ENCODE assay signal across 14 cellular contexts in genomic region chr12:123398918-123399617, GRCh38. TPM values are rescaled to one million over a fixed set of nuclear protein-coding genes. Genes with fewer than 3 reads are reported as not detected.
A peak's percentile ranks its signal among the peaks of the same experiment; 100 is the strongest.
DNase-seq lines count a peak whose midpoint lies in the region; ATAC-seq and TF ChIP-seq lines count a peak whose summit lies in the region.
"Had no signal": no experiment of that assay in that cellular context is flagged by ENCODE, and none has a peak within 500 bp of the region (broad histone marks: within the 10 kb centered on the region; RNA-seq: fewer than 3 reads in every experiment).

No MANE protein-coding gene starts in this region.

- in situ Hi-C loops in GM23248 (cut with MboI), result no loop called here

- peak overlapping the region; percentile 71 for H3K4me2 ChIP-seq in GM23248 (ENCODE audit: unreplicated experiment)

- H3K9me3 ChIP-seq in GM23248 (ENCODE audit: low read depth), result no peaks in the 10 kb centered on the region
- H3K9me3 ChIP-seq in CD8-positive, alpha-beta T cell (ENCODE audit: low read length), result no peaks in the 10 kb centered on the region
- H3K9me3 ChIP-seq: SJCRH30 had no signal

- DNase-seq in GM23248 (peak; percentile 60), caudate nucleus (lab: John Stamatoyannopoulos, UW) (peak in 18 of 61 donors; percentile 3 to 58 (median 21)), left lobe of liver (ENCODE audit: low spot score) (no peak), superior temporal gyrus (ENCODE audit: extremely low spot score) (peak; percentile 24), NCI-H526 treated with DMSO at 0.1 percent for 48 hours (lab: John Stamatoyannopoulos, UW) (no peak), NCI-H226 (no peak), NCI-H2029 treated with DMSO at 0.1 percent for 48 hours (lab: John Stamatoyannopoulos, UW) (no peak)
- DNase-seq in CD8-positive, alpha-beta T cell, result no peak
- DNase-seq: activated effector memory CD4-positive, alpha-beta T cell treated with anti-CD3 and anti-CD28 coated beads, Interleukin-2, amount 50 U/mL, for 16 hours; COR-L47; NCI-H526; SJCRH30; stimulated activated naive CD4-positive, alpha-beta T cell treated with Interleukin-2 at 50 U/mL for 16 hours had no signal

- 0 out of 2 replicates have a peak overlapping the region, but pooled peaks have one; percentile 6 for H2AFZ ChIP-seq in GM23248

- H3K4me3 Mint-ChIP-seq in CD8-positive, alpha-beta T cell, result no peak overlapping the region
- H3K4me3 Mint-ChIP-seq: WTC11 had no signal

- H3K9me3 Mint-ChIP-seq in CD8-positive, alpha-beta T cell, result no peaks in the 10 kb centered on the region
- H3K9me3 Mint-ChIP-seq: WTC11 had no signal

- H3K4me1 Mint-ChIP-seq in CD8-positive, alpha-beta T cell (ENCODE audit: low read depth), result peaks cover 6% of the 10 kb centered on the region

- no peaks in the 10 kb centered on the region for H3K27me3 Mint-ChIP-seq in CD8-positive, alpha-beta T cell (ENCODE audit: low read depth)

- peaks cover 29% of the 10 kb centered on the region for H3K4me1 ChIP-seq in GM23248 (ENCODE audit: insufficient read depth)
- no peaks in the 10 kb centered on the region for H3K4me1 ChIP-seq in CD8-positive, alpha-beta T cell (ENCODE audit: insufficient read depth, low read length)
- H3K4me1 ChIP-seq: SJCRH30 had no signal

- H3K27ac ChIP-seq in GM23248, result peak overlapping the region; percentile 85
- peak overlapping the region; percentile 72 for H3K27ac ChIP-seq in caudate nucleus (ENCODE audit: low read depth, low read length)
- no peak overlapping the region for H3K27ac ChIP-seq in CD8-positive, alpha-beta T cell (ENCODE audit: low read depth, low read length)
- H3K27ac ChIP-seq: SJCRH30 had no signal

- intact Hi-C loops in CD8-positive, alpha-beta T cell (cut with DNase I, micrococcal nuclease), result no loop called here

- H3K9me2 ChIP-seq in GM23248 (ENCODE audit: insufficient read depth), result no peaks in the 10 kb centered on the region

- H3F3A ChIP-seq in GM23248 (ENCODE audit: insufficient read depth), result peaks cover 50% of the 10 kb centered on the region

- peak overlapping the region; percentile 64 for H3K9ac ChIP-seq in GM23248

- no peaks in the 10 kb centered on the region for H3K27me3 ChIP-seq in GM23248 (replicated peaks; ENCODE audit: insufficient read depth)
- H3K27me3 ChIP-seq in CD8-positive, alpha-beta T cell (ENCODE audit: insufficient read depth, low read length), result no peaks in the 10 kb centered on the region
- H3K27me3 ChIP-seq: SJCRH30 had no signal

- H3K27ac Mint-ChIP-seq in CD8-positive, alpha-beta T cell, result no peak overlapping the region
- H3K27ac Mint-ChIP-seq: WTC11 had no signal

- CTCF ChIA-PET in CD8-positive, alpha-beta T cell (lab: Charles Lee), result no interaction called here

- 32 to 36% methylated on average over 13 to 14 of the region's 14 CpGs for WGBS in GM23248 (ENCODE audit: low coverage in 1 of 2, low lambda C conversion rate in 2 of 2, missing lambda C conversion rate in 2 of 2), 2 experiments

- peak; percentile 39 for ATAC-seq in left lobe of liver
- ATAC-seq in CD8-positive, alpha-beta T cell, result no peak
- ATAC-seq: WTC11 had no signal

- H3K4me3 ChIP-seq in GM23248, result 0 out of 2 replicates have a peak overlapping the region, but pooled peaks have one; percentile 0
- H3K4me3 ChIP-seq in CD8-positive, alpha-beta T cell (ENCODE audit: low read depth, low read length), result no peak overlapping the region
- H3K4me3 ChIP-seq: SJCRH30 had no signal

- H3K79me2 ChIP-seq in GM23248 (ENCODE audit: insufficient read depth), result peaks cover 100% of the 10 kb centered on the region

- peaks cover 48% of the 10 kb centered on the region for H3K36me3 ChIP-seq in GM23248 (ENCODE audit: low read depth)
- peaks cover 26% of the 10 kb centered on the region for H3K36me3 ChIP-seq in CD8-positive, alpha-beta T cell (ENCODE audit: insufficient read depth, low read length)

- peaks cover 60% of the 10 kb centered on the region for H3K36me3 Mint-ChIP-seq in CD8-positive, alpha-beta T cell

- POLR2A ChIA-PET in CD8-positive, alpha-beta T cell (lab: Charles Lee), result no interaction called here

- no peaks in the 10 kb centered on the region for H4K20me1 ChIP-seq in GM23248 (ENCODE audit: insufficient read depth)

- TF ChIP-seq CTCF in CD8-positive, alpha-beta T cell (IDR thresholded peaks at IDR 0.05), result no peak

RNA-seq across cellular contexts. Expression of gene KMT5A, which starts 15.1 kb away (rescaled TPM):
- total RNA-seq in GM23248 (2014; rRNA removed; shearing (Covaris generic)), result 53.6 and 78.6 TPM in 2 replicates
- 20.6 and 21.3 TPM in 2 replicates for polyA plus RNA-seq in GM23248 (2016; fragmentation: Nextera tagmentation; extraction: Ambion mirVana)
- total RNA-seq in left lobe of liver, result 14.7 TPM
- 10 to 100 TPM; 24.6 to 25.4 TPM for total RNA-seq in CD8-positive, alpha-beta T cell

RNA-seq across cellular contexts. Expression of gene SBNO1, which starts 34.4 kb away (rescaled TPM):
- total RNA-seq in GM23248 (2014; rRNA removed; shearing (Covaris generic)), result 17.6 and 19.1 TPM in 2 replicates
- polyA plus RNA-seq in GM23248 (2016; fragmentation: Nextera tagmentation; extraction: Ambion mirVana), result 22.4 and 23.6 TPM in 2 replicates
- 13.8 TPM for total RNA-seq in left lobe of liver
- 10 to 100 TPM; 25.4 to 25.9 TPM for total RNA-seq in CD8-positive, alpha-beta T cell

RNA-seq across cellular contexts. Expression of gene RILPL2, which starts 37.4 kb away (rescaled TPM):
- total RNA-seq in GM23248 (2014; rRNA removed; shearing (Covaris generic)), result 2.5 and 2.8 TPM in 2 replicates
- 4.1 and 4.4 TPM in 2 replicates for polyA plus RNA-seq in GM23248 (2016; fragmentation: Nextera tagmentation; extraction: Ambion mirVana)
- 2.7 TPM for total RNA-seq in left lobe of liver
- total RNA-seq in CD8-positive, alpha-beta T cell, result 1 to 10 TPM; 3.4 to 3.6 TPM

RNA-seq across cellular contexts. Expression of gene SNRNP35, which starts 58.9 kb away (rescaled TPM):
- total RNA-seq in GM23248 (2014; rRNA removed; shearing (Covaris generic)), result 9.8 and 19.0 TPM in 2 replicates
- 17.6 and 20.0 TPM in 2 replicates for polyA plus RNA-seq in GM23248 (2016; fragmentation: Nextera tagmentation; extraction: Ambion mirVana)
- total RNA-seq in left lobe of liver, result 7.6 TPM
- 10 to 100 TPM; 24.9 to 27.4 TPM for total RNA-seq in CD8-positive, alpha-beta T cell

Comparison
In these comparisons a context has a peak if more than half of its experiments do, and no peak if none do; other contexts are left out.
1. DNase-seq: peak in GM23248 (single experiment) and superior temporal gyrus (single experiment); none in left lobe of liver (single experiment), NCI-H526 treated with DMSO at 0.1 percent for 48 hours (single experiment), CD8-positive, alpha-beta T cell (0 of 7), NCI-H226 (single experiment) and NCI-H2029 treated with DMSO at 0.1 percent for 48 hours (single experiment).